In genomic region chr12:91311081-91311480, GRCh38 we compare ENCODE assay signal across 32 cellular contexts.
"Had no signal": no experiment of that assay in that cellular context is flagged by ENCODE, and none has a peak within 500 bp of the region (broad histone marks: within the 10 kb centered on the region; RNA-seq: fewer than 3 reads in every experiment).

No MANE protein-coding gene starts in this region.

- H3K4me2 ChIP-seq: SK-N-SH had no signal

- H3K4me1 ChIP-seq: ascending aorta, Peyer's patch had no signal

- ATAC-seq: activated CD4-positive, alpha-beta T cell treated with anti-CD3 and anti-CD28 coated beads for 36 hours; activated CD4-positive, CD25-positive, alpha-beta regulatory T cell treated with anti-CD3 and anti-CD28 coated beads, Interleukin-2, amount 50 U/mL, for 24 hours; activated CD8-positive, alpha-beta T cell treated with anti-CD3 and anti-CD28 coated beads, Interleukin-2, amount 10 ng/mL, durations not matched to agents 7 days and 5 days; PC-3; WTC11 had no signal

- H3K9ac ChIP-seq: SK-N-SH had no signal

- DNase-seq: activated CD4-positive, alpha-beta T cell treated with anti-CD3 and anti-CD28 coated beads for 36 hours; activated CD4-positive, alpha-beta T cell treated with anti-CD3 and anti-CD28 coated beads, Interleukin-2, amount 10 ng/mL, durations not matched to agents 7 days and 5 days; activated CD4-positive, alpha-beta T cell treated with anti-CD3 and anti-CD28 coated beads, Interleukin-2, amount 50 U/mL, for 48 hours; activated CD8-positive, alpha-beta T cell treated with anti-CD3 and anti-CD28 coated beads, Interleukin-2, amount 10 ng/mL, durations not matched to agents 7 days and 5 days; activated gamma-delta T cell; activated naive CD4-positive, alpha-beta T cell treated with Interleukin-2 at 50 U/mL for 16 hours; activated naive CD8-positive, alpha-beta T cell treated with anti-CD3 and anti-CD28 coated beads, Interleukin-2, amount 10 ng/mL, durations not matched to agents 7 days and 5 days; activated T-cell treated with anti-CD3 and anti-CD28 coated beads, Interleukin-2, amount 50 U/mL, for 24 hours; amygdala; KG1; MM.1S; MV-4-11; NCI-H1092; NCI-H1417 treated with DMSO at 0.1 percent for 48 hours; NCI-H187 treated with DMSO at 0.1 percent for 48 hours; NCI-H2081 treated with DMSO at 0.1 percent for 48 hours; NCI-H2171 treated with DMSO at 0.1 percent for 48 hours; NCI-H2227 treated with DMSO at 0.1 percent for 48 hours; NCI-H446; NCI-H510A treated with DMSO at 0.1 percent for 48 hours; NCI-H526 treated with DMSO at 0.1 percent for 48 hours; NK-92 treated with Interleukin-12 subunit alpha and Interleukin-12 subunit beta, amount 100 ng/mL, for 24 hours; PC-3; Peyer's patch; RPMI8226; SHP77 treated with DMSO at 0.1 percent for 48 hours; SK-N-SH had no signal

- H3K4me3 ChIP-seq: ascending aorta, cardiac muscle cell, Peyer's patch, SJSA1 had no signal

- H3K27ac ChIP-seq: ascending aorta, cardiac muscle cell, Peyer's patch, SJSA1 had no signal

- H3K36me3 ChIP-seq: ascending aorta, cardiac muscle cell, Peyer's patch, SJSA1 had no signal

- H3K27me3 ChIP-seq: ascending aorta, cardiac muscle cell, Peyer's patch, SJSA1 had no signal

- H3K9me3 ChIP-seq: ascending aorta, Peyer's patch, SJSA1, SK-N-SH had no signal
